Comparison of ENCODE assay signal across 1 cellular context in the genomic region with DNA sequence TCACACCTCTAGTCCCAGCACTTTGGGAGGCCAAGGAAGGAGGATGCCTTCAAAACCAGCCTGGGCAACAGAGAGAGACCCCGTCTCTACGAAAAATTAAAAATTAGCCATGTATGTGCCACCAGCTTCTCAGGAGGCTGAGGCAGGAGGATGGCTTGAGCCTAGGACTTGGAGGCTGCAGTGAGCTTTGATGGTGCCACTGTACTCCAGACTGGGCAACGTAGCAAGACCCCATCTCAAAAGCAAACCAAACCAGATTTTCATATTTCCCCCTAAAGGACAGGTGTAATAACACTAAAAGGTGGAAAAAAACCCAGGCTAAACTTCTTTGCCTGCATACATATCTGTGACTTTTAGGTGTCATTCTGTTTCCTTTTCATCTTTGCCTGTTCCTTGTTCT.
TF ChIP-seq lines count a peak whose summit lies in the region.

No MANE protein-coding gene starts in this region.

TF ChIP-seq in GM12878, 131 proteins besides CTCF, POLR2A, EP300 and RAD21:
- no peak for TF ChIP-seq PAX5 (IDR thresholded peaks at IDR 0.05; ENCODE audit: borderline replicate concordance, low read depth, low read length)
- 0 out of 2 replicates have a peak, but pooled peaks have one; percentile 29 for TF ChIP-seq SMARCA5 (IDR thresholded peaks at IDR 0.05)
